In genomic region chr4:109962401-109962800, GRCh38 we compare ENCODE assay signal across 6 cellular contexts. TPM values are rescaled to one million over a fixed set of nuclear protein-coding genes. Genes with fewer than 3 reads are reported as not detected.
"Had no signal": no experiment of that assay in that cellular context is flagged by ENCODE, and none has a peak within 500 bp of the region (broad histone marks: within the 10 kb centered on the region; RNA-seq: fewer than 3 reads in every experiment).

No MANE protein-coding gene starts in this region.

- H3K9me3 ChIP-seq: HAP-1 had no signal

- H3K4me3 ChIP-seq: GM23248, HAP-1 had no signal

- H2AFZ ChIP-seq: GM23248 had no signal

- H3K4me1 ChIP-seq: HAP-1 had no signal

- H3K9ac ChIP-seq: GM23248 had no signal

- H3K27ac ChIP-seq: GM23248, HL-60 had no signal

- DNase-seq: GM23248, GOT3, H7, HFFc6 had no signal

- H3K36me3 ChIP-seq: HAP-1 had no signal

RNA-seq across cellular contexts. Expression of gene EGF, which starts 49.7 kb away (rescaled TPM):
- polyA plus RNA-seq: GM23248 had no signal
